Comparison of ENCODE assay signal across 11 cellular contexts in the genomic region with DNA sequence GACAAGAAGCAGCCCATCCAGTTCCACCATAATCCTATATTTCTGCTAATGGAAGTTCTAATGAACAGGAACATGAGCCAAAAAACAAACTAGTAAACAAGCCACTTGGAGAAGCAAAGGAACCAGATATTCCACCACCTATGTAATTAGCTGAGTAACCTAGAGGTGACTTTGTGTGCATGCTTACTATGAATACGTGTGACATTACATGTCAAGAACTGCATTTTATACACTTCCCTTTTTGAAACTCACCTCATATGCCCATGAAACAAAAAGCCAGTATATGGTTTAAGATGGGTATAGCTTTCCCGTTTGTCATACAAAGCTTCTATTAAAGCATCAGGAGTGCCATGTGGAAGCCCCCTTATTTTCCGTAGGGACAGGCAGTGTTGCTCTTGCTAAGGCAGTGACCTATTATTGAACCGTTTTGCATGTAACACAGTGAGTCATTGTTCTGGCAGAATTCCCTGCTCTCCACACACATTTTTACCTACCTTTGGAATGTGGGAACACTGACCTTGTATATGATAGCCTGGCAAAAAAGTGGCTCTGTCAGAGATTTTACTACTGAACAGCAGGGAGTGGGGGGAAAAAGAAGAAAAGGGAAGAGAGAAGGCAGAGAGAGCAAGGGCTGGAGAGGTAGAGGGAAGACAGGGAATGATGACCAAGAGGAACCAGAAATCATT. TPM values are rescaled to one million over a fixed set of nuclear protein-coding genes. Genes with fewer than 3 reads are reported as not detected.
A peak's percentile ranks its signal among the peaks of the same experiment; 100 is the strongest.
DNase-seq lines count a peak whose midpoint lies in the region; ATAC-seq and TF ChIP-seq lines count a peak whose summit lies in the region.
"Had no signal": no experiment of that assay in that cellular context is flagged by ENCODE, and none has a peak within 500 bp of the region (broad histone marks: within the 10 kb centered on the region; RNA-seq: fewer than 3 reads in every experiment).

No MANE protein-coding gene starts in this region.

- no peak overlapping the region for H3K4me3 ChIP-seq in astrocyte of the cerebellum (ENCODE audit: low read depth, low read length)
- no peak overlapping the region for H3K4me3 ChIP-seq in upper lobe of right lung
- H3K4me3 ChIP-seq in spleen, result no peak overlapping the region

- intact Hi-C loops in upper lobe of right lung (cut with DNase I), result no loop called here
- intact Hi-C loops in spleen (cut with DNase I; ENCODE audit: low total_unique reads), result no loop called here

- no peak for TF ChIP-seq POLR2A in spleen (IDR thresholded peaks at IDR 0.05)

- 56 to 69% (median 62%) methylated on average over 4 of the region's 4 CpGs for WGBS in spleen, 5 donors

- H3K27ac ChIP-seq in upper lobe of right lung (no peak overlapping the region), spleen (no peak overlapping the region)

- in situ Hi-C loops in astrocyte of the cerebellum (cut with HindIII; ENCODE audit: low sequenced_read_pairs), result no loop called here

- DNase-seq in DMS79 treated with DMSO at 0.1 percent for 48 hours (lab: John Stamatoyannopoulos, UW) (peak; percentile 44), DMS79 (lab: John Stamatoyannopoulos, UW) (no peak), astrocyte of the cerebellum (ENCODE audit: low read depth) (peak; percentile 94), islet precursor cell (peak; percentile 79), upper lobe of right lung (no peak), NCI-H748 treated with DMSO at 0.1 percent for 48 hours (lab: John Stamatoyannopoulos, UW) (no peak), spleen (no peak)
- DNase-seq in activated CD4-positive, alpha-beta T cell treated with anti-CD3 and anti-CD28 coated beads for 48 hours, result no peak
- DNase-seq: activated CD4-positive, CD25-positive, alpha-beta regulatory T cell; naive B cell; NCI-H1930 had no signal

- H3K27me3 ChIP-seq in upper lobe of right lung (no peaks in the 10 kb centered on the region), spleen (replicated peaks in 1 of 7) (no peaks in the 10 kb centered on the region)

- peak; percentile 59 for ATAC-seq in upper lobe of right lung

- H3K4me1 ChIP-seq in upper lobe of right lung (no peaks in the 10 kb centered on the region), spleen (no peaks in the 10 kb centered on the region)

- TF ChIP-seq CTCF in astrocyte of the cerebellum (IDR thresholded peaks at IDR 0.05; ENCODE audit: low read depth, low read length, missing control alignments) (no peak), upper lobe of right lung (IDR thresholded peaks at IDR 0.05) (no peak), spleen (IDR thresholded peaks at IDR 0.05 in 8 of 11, conservative IDR thresholded peaks at IDR 0.05 in 3 of 11) (no peak)

- H3K36me3 ChIP-seq in upper lobe of right lung (no peaks in the 10 kb centered on the region), spleen (no peaks in the 10 kb centered on the region)

- H3K9me3 ChIP-seq in upper lobe of right lung (no peaks in the 10 kb centered on the region), spleen (no peaks in the 10 kb centered on the region)

RNA-seq across cellular contexts. Expression of a gene that starts 34.8 kb away (rescaled TPM):
- total RNA-seq in upper lobe of right lung (13.2 TPM), spleen (10 to 100 TPM; 22.5 to 37.2 (median 28.7) TPM)
- 1 to 10 TPM; 2.2 to 3.2 (median 2.8) TPM for polyA plus RNA-seq in spleen

Comparison
In these comparisons a context has a peak if more than half of its experiments do, and no peak if none do; other contexts are left out.
1. DNase-seq: peak in DMS79 treated with DMSO at 0.1 percent for 48 hours (single experiment), astrocyte of the cerebellum (single experiment) and islet precursor cell (single experiment); none in DMS79 (single experiment), upper lobe of right lung (single experiment), NCI-H748 treated with DMSO at 0.1 percent for 48 hours (single experiment), spleen (single experiment) and activated CD4-positive, alpha-beta T cell treated with anti-CD3 and anti-CD28 coated beads for 48 hours (single experiment).